In genomic region chr14:22337938-22338337, GRCh38 we compare ENCODE assay signal across 16 cellular contexts.
"Had no signal": no experiment of that assay in that cellular context is flagged by ENCODE, and none has a peak within 500 bp of the region (broad histone marks: within the 10 kb centered on the region; RNA-seq: fewer than 3 reads in every experiment).

No MANE protein-coding gene starts in this region.

- H3K4me3 ChIP-seq: cardiac muscle cell, coronary artery, esophagus squamous epithelium, ovary, upper lobe of right lung had no signal

- H3K36me3 Mint-ChIP-seq: stimulated activated effector memory CD8-positive, alpha-beta T cell treated with anti-CD3 and anti-CD28 coated beads, Interleukin-12 subunit alpha, Interleukin-12 subunit beta, amount 100 ng/mL, for 72 hours; T-cell had no signal

- H3K27ac ChIP-seq: cardiac muscle cell had no signal

- H3K9me3 Mint-ChIP-seq: activated naive CD4-positive, alpha-beta T cell treated with anti-CD3 and anti-CD28 coated beads for 36 hours; activated naive CD8-positive, alpha-beta T cell treated with anti-CD3 and anti-CD28 coated beads, Interleukin-2, amount 50 U/mL, for 24 hours; activated T-helper 17 cell treated with anti-CD3 and anti-CD28 coated beads, Interleukin-2, amount 50 U/mL, for 72 hours; stimulated activated effector memory CD8-positive, alpha-beta T cell treated with anti-CD3 and anti-CD28 coated beads, Interleukin-12 subunit alpha, Interleukin-12 subunit beta, amount 100 ng/mL, for 72 hours; T-cell had no signal

- H3K4me1 Mint-ChIP-seq: activated naive CD8-positive, alpha-beta T cell treated with anti-CD3 and anti-CD28 coated beads, Interleukin-2, amount 50 U/mL, for 24 hours; activated T-helper 17 cell treated with anti-CD3 and anti-CD28 coated beads, Interleukin-2, amount 50 U/mL, for 72 hours; stimulated activated effector memory CD8-positive, alpha-beta T cell treated with anti-CD3 and anti-CD28 coated beads, Interleukin-12 subunit alpha, Interleukin-12 subunit beta, amount 100 ng/mL, for 72 hours; T-cell had no signal

- DNase-seq: activated CD4-positive, alpha-beta T cell treated with anti-CD3 and anti-CD28 coated beads for 1 hour; activated CD4-positive, alpha-beta T cell treated with anti-CD3 and anti-CD28 coated beads, Interleukin-2, amount 50 U/mL, for 4 hours; activated naive CD4-positive, alpha-beta T cell treated with anti-CD3 and anti-CD28 coated beads for 36 hours; activated naive CD8-positive, alpha-beta T cell treated with anti-CD3 and anti-CD28 coated beads, Interleukin-2, amount 50 U/mL, for 24 hours; effector CD4-positive, alpha-beta T cell; esophagus squamous epithelium; kidney glomerular epithelial cell; ovary; stimulated activated CD4-positive, alpha-beta T cell treated with anti-CD3 and anti-CD28 coated beads, Interleukin-12 subunit alpha, Interleukin-12 subunit beta, amount 100 ng/mL, for 4 hours; T-cell; T1000; upper lobe of right lung had no signal

- H3K4me3 Mint-ChIP-seq: activated naive CD4-positive, alpha-beta T cell treated with anti-CD3 and anti-CD28 coated beads for 36 hours; activated naive CD8-positive, alpha-beta T cell treated with anti-CD3 and anti-CD28 coated beads, Interleukin-2, amount 50 U/mL, for 24 hours; activated T-helper 17 cell treated with anti-CD3 and anti-CD28 coated beads, Interleukin-2, amount 50 U/mL, for 72 hours; stimulated activated effector memory CD8-positive, alpha-beta T cell treated with anti-CD3 and anti-CD28 coated beads, Interleukin-12 subunit alpha, Interleukin-12 subunit beta, amount 100 ng/mL, for 72 hours; T-cell had no signal

- H3K27me3 ChIP-seq: cardiac muscle cell, esophagus squamous epithelium, ovary, upper lobe of right lung had no signal

- H3K27me3 Mint-ChIP-seq: activated naive CD8-positive, alpha-beta T cell treated with anti-CD3 and anti-CD28 coated beads, Interleukin-2, amount 50 U/mL, for 24 hours; activated T-helper 17 cell treated with anti-CD3 and anti-CD28 coated beads, Interleukin-2, amount 50 U/mL, for 72 hours; T-cell had no signal

- H3K27ac Mint-ChIP-seq: activated naive CD4-positive, alpha-beta T cell treated with anti-CD3 and anti-CD28 coated beads for 36 hours; activated naive CD8-positive, alpha-beta T cell treated with anti-CD3 and anti-CD28 coated beads, Interleukin-2, amount 50 U/mL, for 24 hours; activated T-helper 17 cell treated with anti-CD3 and anti-CD28 coated beads, Interleukin-2, amount 50 U/mL, for 72 hours; stimulated activated effector memory CD8-positive, alpha-beta T cell treated with anti-CD3 and anti-CD28 coated beads, Interleukin-12 subunit alpha, Interleukin-12 subunit beta, amount 100 ng/mL, for 72 hours; T-cell had no signal

- H3K9me3 ChIP-seq: esophagus squamous epithelium, ovary, upper lobe of right lung had no signal

- H3K36me3 ChIP-seq: cardiac muscle cell, esophagus squamous epithelium, ovary, upper lobe of right lung had no signal
